8 cellular contexts compared by ENCODE assay signal in the genomic region with DNA sequence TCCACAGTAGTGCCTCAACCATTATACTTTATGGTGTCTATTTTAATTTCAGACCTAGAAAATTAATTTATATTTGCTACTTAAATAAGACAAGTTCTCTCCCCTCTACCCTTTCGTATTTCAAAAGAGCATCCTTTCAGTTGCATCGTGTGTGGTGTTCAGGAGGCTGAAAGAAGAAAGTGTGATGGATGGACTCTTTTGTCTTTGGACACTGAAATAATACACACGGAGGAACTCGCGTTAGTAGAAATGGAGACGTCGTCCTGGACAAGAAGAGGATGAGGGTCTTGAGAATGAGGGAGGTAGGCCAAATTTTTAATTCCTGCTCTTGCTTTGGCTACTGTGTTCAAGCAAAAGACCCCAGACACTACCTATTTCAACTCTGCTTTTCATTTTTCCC. TPM values are rescaled to one million over a fixed set of nuclear protein-coding genes. Genes with fewer than 3 reads are reported as not detected.
DNase-seq lines count a peak whose midpoint lies in the region; ATAC-seq and TF ChIP-seq lines count a peak whose summit lies in the region.

No MANE protein-coding gene starts in this region.

- H3K36me3 ChIP-seq in ES-I3 (ENCODE audit: insufficient read depth, low read length) (no peaks in the 10 kb centered on the region), NT2/D1 (ENCODE audit: insufficient read depth, insufficient read length, low read length) (no peaks in the 10 kb centered on the region), esophagus squamous epithelium (no peaks in the 10 kb centered on the region), psoas muscle (ENCODE audit: insufficient read depth in 1 of 2, low read depth in 1 of 2) (no peaks in the 10 kb centered on the region)

- H3K4me3 ChIP-seq in NT2/D1 (ENCODE audit: insufficient read length, low read depth) (peak overlapping the region; percentile 72), esophagus squamous epithelium (peak overlapping the region; percentile 79 to 97 (median 84)), psoas muscle (peak overlapping the region; percentile 92)

- TF ChIP-seq CTCF in esophagus squamous epithelium (IDR thresholded peaks at IDR 0.05) (no peak), psoas muscle (IDR thresholded peaks at IDR 0.05) (no peak)

- intact Hi-C loops in esophagus squamous epithelium (cut with DNase I) (no loop called here), psoas muscle (cut with DNase I) (loop anchor here in 1 of 2 donors (5.0 kb wide), 1 partner anchor 81 kb away; a partner anchor contains a TSS)

- H3K9me3 ChIP-seq in ES-I3 (ENCODE audit: control insufficient read depth, insufficient read depth, low read length) (no peaks in the 10 kb centered on the region), NT2/D1 (ENCODE audit: insufficient read depth, low read length) (peaks cover 12% of the 10 kb centered on the region; the same call in 1 of the 2 replicates), esophagus squamous epithelium (no peaks in the 10 kb centered on the region), psoas muscle (no peaks in the 10 kb centered on the region)

- H3K27me3 ChIP-seq in NT2/D1 (ENCODE audit: insufficient read depth, insufficient read length) (no peaks in the 10 kb centered on the region), esophagus squamous epithelium (no peaks in the 10 kb centered on the region), psoas muscle (ENCODE audit: insufficient read depth in 3 of 3, low read length in 2 of 3) (no peaks in the 10 kb centered on the region)

- H3K9ac ChIP-seq in ES-I3 (ENCODE audit: low read depth, low read length) (peak overlapping the region; percentile 62; the same call in 1 of the 2 replicates), NT2/D1 (ENCODE audit: insufficient read length, low read depth) (peak overlapping the region; percentile 88)

- H3K27ac ChIP-seq in esophagus squamous epithelium (peak overlapping the region; percentile 83 to 92 (median 90)), psoas muscle (no peak overlapping the region)

- ATAC-seq in psoas muscle (no peak), GM18907 (IDR thresholded peaks at IDR 0.05; ENCODE audit: unreplicated experiment) (no peak)

- whole genome bisulfite sequencing in esophagus squamous epithelium, 2 donors, result 16 to 21% methylated on average over 7 of the region's 7 CpGs
- WGBS in psoas muscle, 3 donors, result 33 to 40% (median 38%) methylated on average over 7 of the region's 7 CpGs

- no peaks in the 10 kb centered on the region for H3K4me1 ChIP-seq in ES-I3 (ENCODE audit: insufficient read depth, low read length)
- H3K4me1 ChIP-seq in NT2/D1 (ENCODE audit: insufficient read depth, insufficient read length), result no peaks in the 10 kb centered on the region
- peaks cover 9 to 24% (median 12%) of the 10 kb centered on the region in 3 donors for H3K4me1 ChIP-seq in esophagus squamous epithelium
- peaks cover 12% of the 10 kb centered on the region for H3K4me1 ChIP-seq in psoas muscle

- TF ChIP-seq POLR2A in esophagus squamous epithelium (IDR thresholded peaks at IDR 0.05), result no peak

- DNase-seq in NT2/D1 (ENCODE audit: low read depth, low spot score), result no peak
- DNase-seq in esophagus squamous epithelium (lab: John Stamatoyannopoulos, UW), result no peak
- no peak for DNase-seq in psoas muscle
- DNase-seq in activated gamma-delta T cell (lab: John Stamatoyannopoulos, UW), result no peak
- no peak for DNase-seq in ecto neural progenitor cell (ENCODE audit: low spot score)
- DNase-seq in stimulated activated CD4-positive, alpha-beta T cell treated with anti-CD3 and anti-CD28 coated beads, Interleukin-2, amount 100 ng/mL, for 24 hours, result no peak

RNA-seq across cellular contexts. Expression of a gene that starts 0.9 kb away (rescaled TPM):
- total RNA-seq in esophagus squamous epithelium (1 to 10 TPM; 4.4 to 9.3 (median 8.0) TPM), psoas muscle (1 to 10 TPM; 2.8 to 3.5 (median 3.1) TPM)
- polyA plus RNA-seq in psoas muscle, result 1 to 10 TPM; 1.5 to 9.2 (median 2.8) TPM

RNA-seq across cellular contexts. Expression of a gene that starts 1.2 kb away (rescaled TPM):
- under 1 TPM; 0.12 to 0.48 (median 0.40) TPM for total RNA-seq in esophagus squamous epithelium
- total RNA-seq in psoas muscle, result under 1 TPM in 1 of 4 donors, not detected in 3; 0.21 TPM
- under 1 TPM; 0.12 to 0.75 (median 0.17) TPM for polyA plus RNA-seq in psoas muscle

RNA-seq across cellular contexts. Expression of a gene that starts 47.4 kb away (rescaled TPM):
- total RNA-seq in esophagus squamous epithelium, result not detected
- total RNA-seq in psoas muscle, result under 1 TPM in 3 of 4 donors, not detected in 1; 0.21 to 0.32 (median 0.26) TPM
- under 1 TPM; 0.13 to 0.34 (median 0.22) TPM for polyA plus RNA-seq in psoas muscle

RNA-seq across cellular contexts. Expression of a gene that starts 55.1 kb away (rescaled TPM):
- 10 to 100 TPM; 22.0 to 44.4 (median 28.1) TPM for total RNA-seq in esophagus squamous epithelium
- total RNA-seq in psoas muscle, result 10 to 100 TPM; 17.7 to 56.6 (median 29.7) TPM
- 10 to 100 TPM; 17.1 to 32.2 (median 28.9) TPM for polyA plus RNA-seq in psoas muscle

RNA-seq across cellular contexts. Expression of a gene that starts 55.3 kb away (rescaled TPM):
- total RNA-seq in esophagus squamous epithelium (10 to 100 TPM in 1 of 4 donors, 1 to 10 TPM in 3; 7.3 to 16.0 (median 8.4) TPM), psoas muscle (10 to 100 TPM; 29.2 to 57.5 (median 36.7) TPM)
- polyA plus RNA-seq in psoas muscle, result 10 to 100 TPM; 17.4 to 28.5 (median 24.4) TPM
